ENCODE assay signal across 14 cellular contexts in genomic region chr10:44069573-44069972, GRCh38.
"Had no signal": no experiment of that assay in that cellular context is flagged by ENCODE, and none has a peak within 500 bp of the region (broad histone marks: within the 10 kb centered on the region; RNA-seq: fewer than 3 reads in every experiment).

No MANE protein-coding gene starts in this region.

- H3K4me1 Mint-ChIP-seq: memory B cell, natural killer cell, T-cell had no signal

- H3K36me3 Mint-ChIP-seq: activated CD4-positive, alpha-beta memory T cell treated with anti-CD3 and anti-CD28 coated beads for 36 hours; memory B cell; natural killer cell; T-cell had no signal

- H3K27me3 ChIP-seq: brain microvascular endothelial cell, dorsolateral prefrontal cortex, tibial nerve had no signal

- H3K4me3 Mint-ChIP-seq: activated CD4-positive, alpha-beta memory T cell treated with anti-CD3 and anti-CD28 coated beads for 36 hours; activated naive CD4-positive, alpha-beta T cell treated with anti-CD3 and anti-CD28 coated beads for 36 hours; activated T-cell treated with anti-CD3 and anti-CD28 coated beads, Interleukin-2, amount 50 U/mL, for 72 hours; memory B cell; natural killer cell; T-cell had no signal

- ATAC-seq: activated T-cell treated with anti-CD3 and anti-CD28 coated beads, Interleukin-2, amount 50 U/mL, for 72 hours; esophagus mucosa; natural killer cell; T-cell had no signal

- H3K4me3 ChIP-seq: skin epidermis, tibial nerve had no signal

- H3K27me3 Mint-ChIP-seq: activated CD4-positive, alpha-beta memory T cell treated with anti-CD3 and anti-CD28 coated beads for 36 hours; memory B cell had no signal

- DNase-seq: activated CD4-positive, alpha-beta memory T cell treated with anti-CD3 and anti-CD28 coated beads for 36 hours; activated CD4-positive, alpha-beta T cell treated with anti-CD3 and anti-CD28 coated beads for 1 hour; activated naive CD4-positive, alpha-beta T cell treated with anti-CD3 and anti-CD28 coated beads for 36 hours; activated T-cell treated with anti-CD3 and anti-CD28 coated beads, Interleukin-2, amount 50 U/mL, for 72 hours; natural killer cell; T-cell; T1000 had no signal

- H3K9me3 Mint-ChIP-seq: activated CD4-positive, alpha-beta memory T cell treated with anti-CD3 and anti-CD28 coated beads for 36 hours; activated naive CD4-positive, alpha-beta T cell treated with anti-CD3 and anti-CD28 coated beads for 36 hours; activated T-cell treated with anti-CD3 and anti-CD28 coated beads, Interleukin-2, amount 50 U/mL, for 72 hours; natural killer cell; T-cell had no signal

- H3K36me3 ChIP-seq: brain microvascular endothelial cell, tibial nerve had no signal

- H3K27ac Mint-ChIP-seq: activated CD4-positive, alpha-beta memory T cell treated with anti-CD3 and anti-CD28 coated beads for 36 hours; activated naive CD4-positive, alpha-beta T cell treated with anti-CD3 and anti-CD28 coated beads for 36 hours; activated T-cell treated with anti-CD3 and anti-CD28 coated beads, Interleukin-2, amount 50 U/mL, for 72 hours; memory B cell; natural killer cell; T-cell had no signal

- FAIRE-seq: endometrium had no signal

- H3K27ac ChIP-seq: brain microvascular endothelial cell, dorsolateral prefrontal cortex had no signal

- H3K9me3 ChIP-seq: tibial nerve had no signal
